17 cellular contexts compared by ENCODE assay signal in genomic region chr1:231278100-231278790, GRCh38. TPM values are rescaled to one million over a fixed set of nuclear protein-coding genes. Genes with fewer than 3 reads are reported as not detected.
DNase-seq lines count a peak whose midpoint lies in the region; ATAC-seq, FAIRE-seq and TF ChIP-seq lines count a peak whose summit lies in the region.
"Had no signal": no experiment of that assay in that cellular context is flagged by ENCODE, and none has a peak within 500 bp of the region (broad histone marks: within the 10 kb centered on the region; RNA-seq: fewer than 3 reads in every experiment).

No MANE protein-coding gene starts in this region.

- peak; percentile 59 for ATAC-seq in body of pancreas
- peak; percentile 28; the same call in 2 of the 3 replicates for ATAC-seq in HepG2
- ATAC-seq in HG03095 (IDR thresholded peaks at IDR 0.05; ENCODE audit: unreplicated experiment), result no peak
- ATAC-seq: stimulated activated naive B cell treated with anti-CD40 and anti-IgM and Interleukin-4, amounts not matched to agents 10 μg/mL and 1 μg/mL and 100 μg/mL, for 72 hours; WTC11 had no signal

- no peak overlapping the region for H3K9ac ChIP-seq in HepG2 (ENCODE audit: insufficient read depth, low read depth, low read length)

- no peaks in the 10 kb centered on the region for H3K9me3 Mint-ChIP-seq in Calu3 (ENCODE audit: low read depth, unreplicated experiment)
- H3K9me3 Mint-ChIP-seq: stimulated activated naive B cell treated with anti-CD40 and anti-IgM and Interleukin-4, amounts not matched to agents 10 μg/mL and 1 μg/mL and 100 μg/mL, for 72 hours; WTC11 had no signal

- no peak overlapping the region for H3K4me2 ChIP-seq in HepG2 (ENCODE audit: low read depth, low read length)

- H3K36me3 Mint-ChIP-seq in Calu3 (ENCODE audit: insufficient read depth, unreplicated experiment), result peaks cover 19% of the 10 kb centered on the region

- no peak for TF ChIP-seq RAD21 in HepG2 (CRISPR knock-in tag; IDR thresholded peaks at IDR 0.05)

- 77 to 80% methylated on average over 9 of the region's 9 CpGs for WGBS in body of pancreas, 2 donors
- WGBS in HepG2 (ENCODE audit: low lambda C conversion rate), result 94% methylated on average over 9 of the region's 9 CpGs

- peaks cover 0 to 16% of the 10 kb centered on the region in 2 donors for H3K36me3 ChIP-seq in body of pancreas (replicated peaks in 1 of 2; ENCODE audit: insufficient read depth in 1 of 2, low read depth in 2 of 2)
- H3K36me3 ChIP-seq in HepG2 (replicated peaks in 1 of 2; ENCODE audit: control insufficient read depth in 1 of 2, insufficient read depth in 2 of 2, low read length in 2 of 2), result peaks cover 5 to 30% of the 10 kb centered on the region in 2 experiments; a peak in 4 of 5 replicates
- peaks cover 46% of the 10 kb centered on the region for H3K36me3 ChIP-seq in WERI-Rb-1

- DNase-seq in Calu3 (no peak), NCI-H2029 (lab: John Stamatoyannopoulos, UW) (peak; percentile 74), body of pancreas (peak; percentile 39 to 78 (median 66)), HepG2 (ENCODE audit: low spot score) (no peak), WERI-Rb-1 (no peak), GDM1 (lab: John Stamatoyannopoulos, UW) (no peak)
- no peak for DNase-seq in activated CD4-positive, alpha-beta T cell treated with anti-CD3 and anti-CD28 coated beads for 4 hours
- DNase-seq: activated effector memory CD4-positive, alpha-beta T cell treated with Interleukin-2 at 50 U/mL for 16 hours; aorta; GOT3; hippocampal formation; NCI-H1048; NCI-H526; Peyer's patch; stimulated activated naive B cell treated with anti-CD40 and anti-IgM and Interleukin-4, amounts not matched to agents 10 μg/mL and 1 μg/mL and 100 μg/mL, for 72 hours had no signal

- no peak for TF ChIP-seq CTCF in Calu3 (IDR thresholded peaks at IDR 0.05; ENCODE audit: unreplicated experiment)
- TF ChIP-seq CTCF in body of pancreas (IDR thresholded peaks at IDR 0.05), result no peak
- TF ChIP-seq CTCF in HepG2 (CRISPR knock-in tag; IDR thresholded peaks at IDR 0.05), result no peak
- TF ChIP-seq CTCF in WERI-Rb-1 (IDR thresholded peaks at IDR 0.05; ENCODE audit: low read depth, low read length), result no peak

- no peaks in the 10 kb centered on the region for H4K20me1 ChIP-seq in HepG2 (ENCODE audit: insufficient read depth, low read length)

- intact Hi-C loops in Calu3 (cut with micrococcal nuclease; ENCODE audit: unreplicated experiment), result no loop called here
- intact Hi-C loops in body of pancreas (cut with DNase I), result no loop called here
- intact Hi-C loops in HepG2 (cut with micrococcal nuclease; ENCODE audit: unreplicated experiment), result no loop called here

- TF ChIP-seq EP300 in HepG2 (IDR thresholded peaks at IDR 0.05; ENCODE audit: low read depth in 2 of 2, low read length in 2 of 2) (no peak), HepG2 (CRISPR knock-in tag; IDR thresholded peaks at IDR 0.05; ENCODE audit: borderline replicate concordance) (no peak)

- no peaks in the 10 kb centered on the region for H3K79me2 ChIP-seq in HepG2 (ENCODE audit: insufficient read depth, low read length)

- H3K9me3 ChIP-seq in body of pancreas (no peaks in the 10 kb centered on the region), HepG2 (ENCODE audit: low read length) (no peaks in the 10 kb centered on the region), WERI-Rb-1 (ENCODE audit: severe bottlenecking) (no peaks in the 10 kb centered on the region)
- H3K9me3 ChIP-seq: Peyer's patch had no signal

- in situ Hi-C loops in HepG2 (cut with HindIII; ENCODE audit: extremely low pct_ligation_motif_present, low pct_unique_long_range_greater_than_20kb), result no loop called here

- TF ChIP-seq POLR2A in body of pancreas (IDR thresholded peaks at IDR 0.05) (no peak), HepG2 (IDR thresholded peaks at IDR 0.05; ENCODE audit: insufficient read depth in 1 of 2, low read depth in 2 of 2, low read length in 2 of 2) (no peak)

- FAIRE-seq in HepG2 (lab: Jason Lieb, UNC), result no peak

- no peak overlapping the region for H3K4me3 Mint-ChIP-seq in Calu3 (ENCODE audit: low read depth, unreplicated experiment)
- H3K4me3 Mint-ChIP-seq: stimulated activated naive B cell treated with anti-CD40 and anti-IgM and Interleukin-4, amounts not matched to agents 10 μg/mL and 1 μg/mL and 100 μg/mL, for 72 hours; WTC11 had no signal

- CTCF ChIA-PET in Calu3 (lab: Charles Lee) (no interaction called here), HepG2 (lab: Yijun Ruan, JAX; ENCODE audit: low intra/inter-chr PET ratio, low total read pairs) (no interaction called here)

- no peaks in the 10 kb centered on the region for H3K27me3 ChIP-seq in body of pancreas
- H3K27me3 ChIP-seq in HepG2 (ENCODE audit: control insufficient read depth in 1 of 2, insufficient read depth in 2 of 2, low read length in 2 of 2), result no peaks in the 10 kb centered on the region
- H3K27me3 ChIP-seq in WERI-Rb-1 (ENCODE audit: insufficient read depth, low read depth, severe bottlenecking), result no peaks in the 10 kb centered on the region
- H3K27me3 ChIP-seq: Peyer's patch had no signal

- POLR2A ChIA-PET in HepG2 (lab: Yijun Ruan, JAX), result no interaction called here

- H3K27ac Mint-ChIP-seq in Calu3 (ENCODE audit: unreplicated experiment), result peak overlapping the region; percentile 53
- H3K27ac Mint-ChIP-seq: WTC11 had no signal

- no TSS peak for BruUV-seq in Calu3 (replicated peaks; lab: Mats Ljungman, UMichigan)
- BruUV-seq in HepG2 (replicated peaks; lab: Mats Ljungman, UMichigan), result no TSS peak

- no peaks in the 10 kb centered on the region for H3K4me1 Mint-ChIP-seq in Calu3 (ENCODE audit: low read depth, unreplicated experiment)
- H3K4me1 Mint-ChIP-seq: stimulated activated naive B cell treated with anti-CD40 and anti-IgM and Interleukin-4, amounts not matched to agents 10 μg/mL and 1 μg/mL and 100 μg/mL, for 72 hours; WTC11 had no signal

- H3K4me1 ChIP-seq in body of pancreas (no peaks in the 10 kb centered on the region), HepG2 (ENCODE audit: insufficient read depth, low read length) (no peaks in the 10 kb centered on the region)
- H3K4me1 ChIP-seq: Peyer's patch had no signal

- H2AFZ ChIP-seq in HepG2 (ENCODE audit: low read length), result no peak overlapping the region

- H3K27ac ChIP-seq in body of pancreas (no peak overlapping the region), HepG2 (ENCODE audit: extremely low read length, insufficient read depth, low read length) (no peak overlapping the region), WERI-Rb-1 (no peak overlapping the region)
- H3K27ac ChIP-seq: Peyer's patch had no signal

- H3K27me3 Mint-ChIP-seq in Calu3 (ENCODE audit: unreplicated experiment), result no peaks in the 10 kb centered on the region
- H3K27me3 Mint-ChIP-seq: stimulated activated naive B cell treated with anti-CD40 and anti-IgM and Interleukin-4, amounts not matched to agents 10 μg/mL and 1 μg/mL and 100 μg/mL, for 72 hours had no signal

- no peak overlapping the region for H3K4me3 ChIP-seq in body of pancreas
- no peak overlapping the region for H3K4me3 ChIP-seq in HepG2 (replicated peaks in 1 of 3; ENCODE audit: insufficient read depth in 1 of 3, low read depth in 2 of 3, low read length in 3 of 3)
- H3K4me3 ChIP-seq in WERI-Rb-1 (ENCODE audit: low read depth, low read length), result no peak overlapping the region
- H3K4me3 ChIP-seq: Peyer's patch had no signal

RNA-seq across cellular contexts. Expression of gene GNPAT, which starts 37.2 kb away (rescaled TPM):
- total RNA-seq in Calu3 (2022) (44.5 and 52.7 TPM in 2 replicates), body of pancreas (10 to 100 TPM; 18.1 to 27.0 TPM), HepG2 (2016; rRNA removed; fragmentation: Illumina TruSeq; extraction: Trizol) (114 and 153 TPM in 2 replicates)
- total RNA-seq in HepG2 (2016; cell fraction: cytosol; rRNA removed; fragmentation: Illumina TruSeq; extraction: Trizol; ENCODE audit: low read depth), result 43.6 and 44.9 TPM in 2 replicates
- 115 and 154 TPM in 2 replicates for total RNA-seq in HepG2 (2016; cell fraction: insoluble cytoplasmic fraction; rRNA removed; fragmentation: Illumina TruSeq; extraction: Trizol)
- total RNA-seq in HepG2 (2016; cell fraction: membrane; rRNA removed; fragmentation: Illumina TruSeq; extraction: Trizol), result 112 and 113 TPM in 2 replicates
- 69.6 and 78.0 TPM in 2 replicates for total RNA-seq in HepG2 (2016; cell fraction: nucleus; rRNA removed; fragmentation: Illumina TruSeq; extraction: Trizol)
- polyA plus RNA-seq in HepG2 (2011; rRNA removed), result 48.6 and 58.3 TPM in 2 replicates
- polyA plus RNA-seq in HepG2 (2011; cell fraction: cytosol; rRNA removed), result 24.1 and 35.3 TPM in 2 replicates
- polyA plus RNA-seq in HepG2 (2011; cell fraction: nucleus; rRNA removed), result 54.5 and 54.9 TPM in 2 replicates
- polyA plus RNA-seq in HepG2 (2012), result 56.1 and 60.9 TPM in 2 replicates
- polyA plus RNA-seq in HepG2 (2016; cell fraction: cytosol; fragmentation: Illumina TruSeq; extraction: Trizol; ENCODE audit: low read depth), result 34.1 and 42.7 TPM in 2 replicates
- polyA plus RNA-seq in HepG2 (2016; cell fraction: insoluble cytoplasmic fraction; fragmentation: Illumina TruSeq; extraction: Trizol; ENCODE audit: low read depth), result 112 and 114 TPM in 2 replicates
- 70.4 and 72.1 TPM in 2 replicates for polyA plus RNA-seq in HepG2 (2016; cell fraction: membrane; fragmentation: Illumina TruSeq; extraction: Trizol; ENCODE audit: low read depth)
- 110 and 111 TPM in 2 replicates for polyA plus RNA-seq in HepG2 (2016; cell fraction: nucleus; fragmentation: Illumina TruSeq; extraction: Trizol; ENCODE audit: insufficient read depth, low read depth)
- polyA minus RNA-seq in HepG2 (2011; rRNA and poly(A)+ RNA removed; ENCODE audit: low replicate concordance), result 29.1 and 41.3 TPM in 2 replicates
- polyA minus RNA-seq in HepG2 (2011; cell fraction: cytosol; rRNA and poly(A)+ RNA removed), result 45.6 and 55.3 TPM in 2 replicates
- polyA minus RNA-seq in HepG2 (2011; cell fraction: nucleus; rRNA and poly(A)+ RNA removed), result 66.1 and 72.4 TPM in 2 replicates

RNA-seq across cellular contexts. Expression of gene EXOC8, which starts 59.4 kb away (rescaled TPM):
- total RNA-seq in Calu3 (2022) (24.5 and 26.2 TPM in 2 replicates), body of pancreas (10 to 100 TPM; 10.6 to 12.9 TPM), HepG2 (2016; rRNA removed; fragmentation: Illumina TruSeq; extraction: Trizol) (7.9 and 12.0 TPM in 2 replicates)
- 0.40 and 0.71 TPM in 2 replicates for total RNA-seq in HepG2 (2016; cell fraction: cytosol; rRNA removed; fragmentation: Illumina TruSeq; extraction: Trizol; ENCODE audit: low read depth)
- 7.4 and 10.9 TPM in 2 replicates for total RNA-seq in HepG2 (2016; cell fraction: insoluble cytoplasmic fraction; rRNA removed; fragmentation: Illumina TruSeq; extraction: Trizol)
- 2.4 and 3.3 TPM in 2 replicates for total RNA-seq in HepG2 (2016; cell fraction: membrane; rRNA removed; fragmentation: Illumina TruSeq; extraction: Trizol)
- 6.8 and 7.1 TPM in 2 replicates for total RNA-seq in HepG2 (2016; cell fraction: nucleus; rRNA removed; fragmentation: Illumina TruSeq; extraction: Trizol)
- 2.1 and 2.4 TPM in 2 replicates for polyA plus RNA-seq in HepG2 (2011; rRNA removed)
- polyA plus RNA-seq in HepG2 (2011; cell fraction: cytosol; rRNA removed), result 1.1 and 1.6 TPM in 2 replicates
- polyA plus RNA-seq in HepG2 (2011; cell fraction: nucleus; rRNA removed), result 2.8 and 3.3 TPM in 2 replicates
- 3.4 TPM in 2 replicates for polyA plus RNA-seq in HepG2 (2012)
- polyA plus RNA-seq in HepG2 (2016; cell fraction: cytosol; fragmentation: Illumina TruSeq; extraction: Trizol; ENCODE audit: low read depth), result 0.14 and 0.19 TPM in 2 replicates
- 6.1 and 6.9 TPM in 2 replicates for polyA plus RNA-seq in HepG2 (2016; cell fraction: insoluble cytoplasmic fraction; fragmentation: Illumina TruSeq; extraction: Trizol; ENCODE audit: low read depth)
- 0.82 and 0.91 TPM in 2 replicates for polyA plus RNA-seq in HepG2 (2016; cell fraction: membrane; fragmentation: Illumina TruSeq; extraction: Trizol; ENCODE audit: low read depth)
- polyA plus RNA-seq in HepG2 (2016; cell fraction: nucleus; fragmentation: Illumina TruSeq; extraction: Trizol; ENCODE audit: insufficient read depth, low read depth), result 7.0 and 7.6 TPM in 2 replicates
- 6.2 and 13.6 TPM in 2 replicates for polyA minus RNA-seq in HepG2 (2011; rRNA and poly(A)+ RNA removed; ENCODE audit: low replicate concordance)
- polyA minus RNA-seq in HepG2 (2011; cell fraction: cytosol; rRNA and poly(A)+ RNA removed), result 5.3 and 6.2 TPM in 2 replicates
- 6.1 and 6.2 TPM in 2 replicates for polyA minus RNA-seq in HepG2 (2011; cell fraction: nucleus; rRNA and poly(A)+ RNA removed)

RNA-seq across cellular contexts. Expression of gene SPRTN, which starts 59.8 kb away (rescaled TPM):
- 17.4 and 19.7 TPM in 2 replicates for total RNA-seq in Calu3 (2022)
- total RNA-seq in body of pancreas, result 10 to 100 TPM; 10.9 to 11.2 TPM
- total RNA-seq in HepG2 (2016; rRNA removed; fragmentation: Illumina TruSeq; extraction: Trizol), result 15.2 and 17.7 TPM in 2 replicates
- 1.6 and 2.0 TPM in 2 replicates for total RNA-seq in HepG2 (2016; cell fraction: cytosol; rRNA removed; fragmentation: Illumina TruSeq; extraction: Trizol; ENCODE audit: low read depth)
- total RNA-seq in HepG2 (2016; cell fraction: insoluble cytoplasmic fraction; rRNA removed; fragmentation: Illumina TruSeq; extraction: Trizol), result 15.9 and 18.4 TPM in 2 replicates
- total RNA-seq in HepG2 (2016; cell fraction: membrane; rRNA removed; fragmentation: Illumina TruSeq; extraction: Trizol), result 5.3 and 5.5 TPM in 2 replicates
- 13.9 and 19.7 TPM in 2 replicates for total RNA-seq in HepG2 (2016; cell fraction: nucleus; rRNA removed; fragmentation: Illumina TruSeq; extraction: Trizol)
- polyA plus RNA-seq in HepG2 (2011; rRNA removed), result 3.9 and 4.2 TPM in 2 replicates
- 5.3 and 5.4 TPM in 2 replicates for polyA plus RNA-seq in HepG2 (2011; cell fraction: cytosol; rRNA removed)
- polyA plus RNA-seq in HepG2 (2011; cell fraction: nucleus; rRNA removed), result 4.3 and 5.4 TPM in 2 replicates
- 4.0 TPM in 2 replicates for polyA plus RNA-seq in HepG2 (2012)
- polyA plus RNA-seq in HepG2 (2016; cell fraction: cytosol; fragmentation: Illumina TruSeq; extraction: Trizol; ENCODE audit: low read depth), result 0.49 and 0.59 TPM in 2 replicates
- 17.4 and 18.3 TPM in 2 replicates for polyA plus RNA-seq in HepG2 (2016; cell fraction: insoluble cytoplasmic fraction; fragmentation: Illumina TruSeq; extraction: Trizol; ENCODE audit: low read depth)
- 1.9 and 2.2 TPM in 2 replicates for polyA plus RNA-seq in HepG2 (2016; cell fraction: membrane; fragmentation: Illumina TruSeq; extraction: Trizol; ENCODE audit: low read depth)
- polyA plus RNA-seq in HepG2 (2016; cell fraction: nucleus; fragmentation: Illumina TruSeq; extraction: Trizol; ENCODE audit: insufficient read depth, low read depth), result 9.8 and 12.4 TPM in 2 replicates
- 8.7 and 42.7 TPM in 2 replicates for polyA minus RNA-seq in HepG2 (2011; rRNA and poly(A)+ RNA removed; ENCODE audit: low replicate concordance)
- 5.3 and 9.5 TPM in 2 replicates for polyA minus RNA-seq in HepG2 (2011; cell fraction: cytosol; rRNA and poly(A)+ RNA removed)
- 23.7 and 28.6 TPM in 2 replicates for polyA minus RNA-seq in HepG2 (2011; cell fraction: nucleus; rRNA and poly(A)+ RNA removed)

Comparison
In these comparisons a context has a peak if more than half of its experiments do, and no peak if none do; other contexts are left out.
1. DNase-seq: peak in NCI-H2029 (single experiment) and body of pancreas (4 of 4); none in Calu3 (single experiment), HepG2 (single experiment), WERI-Rb-1 (single experiment), activated CD4-positive, alpha-beta T cell treated with anti-CD3 and anti-CD28 coated beads for 4 hours (0 of 2) and GDM1 (single experiment).